1 cellular context compared by ENCODE assay signal in genomic region chr11:105219670-105220069, GRCh38.
TF ChIP-seq lines count a peak whose summit lies in the region.

No MANE protein-coding gene starts in this region.

TF ChIP-seq in H1, 55 proteins besides CTCF, POLR2A, EP300 and RAD21 (continued from another document):
- TF ChIP-seq CHD7 (IDR thresholded peaks at IDR 0.05; ENCODE audit: insufficient replicate concordance, low read length) (no peak), JUN (IDR thresholded peaks at IDR 0.05; ENCODE audit: low read depth, low read length) (no peak), HDAC2 (IDR thresholded peaks at IDR 0.05; ENCODE audit: borderline replicate concordance in 1 of 2, low read depth in 2 of 2, low read length in 2 of 2) (no peak)
